In genomic region chr7:20836424-20836823, GRCh38 we compare ENCODE assay signal across 8 cellular contexts.
DNase-seq lines count a peak whose midpoint lies in the region; ATAC-seq and FAIRE-seq lines count a peak whose summit lies in the region.
"Not testable (repeated sequence)": the region's sequence is repeated elsewhere in the genome, so short reads cannot be mapped to it uniquely, and the experiment has no call there.

No MANE protein-coding gene starts in this region.

- peak; percentile 11 for FAIRE-seq in RCC 7860 (lab: Jason Lieb, UNC)

- peak; percentile 40 for ATAC-seq in GM18502 (IDR thresholded peaks at IDR 0.05; ENCODE audit: poor library complexity, unreplicated experiment)
- ATAC-seq in GM18907 (IDR thresholded peaks at IDR 0.05; ENCODE audit: unreplicated experiment), result peak; percentile 89
- ATAC-seq in GM19463 (IDR thresholded peaks at IDR 0.05; ENCODE audit: unreplicated experiment), result peak; percentile 59
- peak; percentile 63 for ATAC-seq in GM21723 (IDR thresholded peaks at IDR 0.05; ENCODE audit: unreplicated experiment)
- peak; percentile 67 for ATAC-seq in HG02798 (IDR thresholded peaks at IDR 0.05; ENCODE audit: poor library complexity, unreplicated experiment)
- peak; percentile 50 for ATAC-seq in HG03103 (IDR thresholded peaks at IDR 0.05; ENCODE audit: low read depth, unreplicated experiment)
- peak; percentile 87 for ATAC-seq in HG03457 (IDR thresholded peaks at IDR 0.05; ENCODE audit: unreplicated experiment)

- not testable (repeated sequence) for DNase-seq in RCC 7860 (ENCODE audit: low spot score)
